8 cellular contexts compared by ENCODE assay signal in genomic region chr15:70854669-70854976, GRCh38. TPM values are rescaled to one million over a fixed set of nuclear protein-coding genes. Genes with fewer than 3 reads are reported as not detected.
A peak's percentile ranks its signal among the peaks of the same experiment; 100 is the strongest.
DNase-seq lines count a peak whose midpoint lies in the region; ATAC-seq and TF ChIP-seq lines count a peak whose summit lies in the region.

No MANE protein-coding gene starts in this region.

- no peak overlapping the region for H3K9ac ChIP-seq in H9 (ENCODE audit: extremely low read depth, insufficient read length, low read length)

- H3K27me3 ChIP-seq in H9 (ENCODE audit: insufficient read depth, low read length) (no peaks in the 10 kb centered on the region), gastroesophageal sphincter (no peaks in the 10 kb centered on the region), psoas muscle (ENCODE audit: insufficient read depth in 3 of 3, low read length in 2 of 3) (peaks cover 0 to 4% (median 0%) of the 10 kb centered on the region in 3 donors)

- H3K9me3 ChIP-seq in H9 (ENCODE audit: control insufficient read depth, low read depth, low read length) (no peaks in the 10 kb centered on the region), gastroesophageal sphincter (no peaks in the 10 kb centered on the region), psoas muscle (no peaks in the 10 kb centered on the region)

- no peak overlapping the region for H2BK120ac ChIP-seq in H9 (ENCODE audit: low read depth, low read length, poor library complexity, severe bottlenecking)

- H2AFZ ChIP-seq in H9 (ENCODE audit: low read length), result no peak overlapping the region

- H3K4ac ChIP-seq in H9 (ENCODE audit: low read depth, low read length), result no peak overlapping the region

- no peaks in the 10 kb centered on the region for H3K4me1 ChIP-seq in H9 (ENCODE audit: insufficient read depth, low read length)
- peaks cover 0 to 72% (median 14%) of the 10 kb centered on the region in 3 donors for H3K4me1 ChIP-seq in gastroesophageal sphincter
- H3K4me1 ChIP-seq in psoas muscle, result no peaks in the 10 kb centered on the region

- H2BK12ac ChIP-seq in H9 (ENCODE audit: insufficient read length, low read depth, low read length), result no peak overlapping the region

- no peak overlapping the region for H2BK20ac ChIP-seq in H9 (ENCODE audit: low read depth, low read length, poor library complexity, severe bottlenecking)

- H3K4me3 ChIP-seq in gastroesophageal sphincter (peak overlapping the region; percentile 76 to 93), psoas muscle (peak overlapping the region; percentile 81), lower leg skin (ENCODE audit: low read depth, poor library complexity, severe bottlenecking) (no peak overlapping the region)

- peaks cover 11 to 14% (median 12%) of the 10 kb centered on the region in 3 experiments for H3K36me3 Mint-ChIP-seq in H9 (ENCODE audit: insufficient read depth in 1 of 3, low read depth in 3 of 3)

- no CpG with 5 or more reads among the region's 4 CpGs for WGBS in H9 (ENCODE audit: extremely low coverage, insufficient read length, low lambda C conversion rate)
- WGBS in gastroesophageal sphincter (ENCODE audit: low coverage in 1 of 2), 2 donors, result 17 to 42% methylated on average over 3 to 4 of the region's 4 CpGs
- WGBS in psoas muscle, 3 donors, result 49 to 57% (median 53%) methylated on average over 4 of the region's 4 CpGs
- 36 to 53% methylated on average over 4 of the region's 4 CpGs for WGBS in lower leg skin, 2 donors

- no peak overlapping the region for H2AK5ac ChIP-seq in H9 (ENCODE audit: insufficient read length, low read length)

- H3K9me3 Mint-ChIP-seq in H9, result peaks cover 0 to 2% of the 10 kb centered on the region in 2 experiments; a peak in 1 of 5 replicates

- no peak overlapping the region for H4K8ac ChIP-seq in H9 (replicated peaks; ENCODE audit: insufficient read length, low read depth, low read length)

- H4K5ac ChIP-seq in H9 (ENCODE audit: insufficient read length, low read depth, low read length), result no peak overlapping the region

- H3K27ac ChIP-seq in H9 (ENCODE audit: insufficient read length, low read depth, low read length) (no peak overlapping the region), VCaP (peak overlapping the region; percentile 74), gastroesophageal sphincter (peak overlapping the region; percentile 45 to 94 (median 89)), psoas muscle (peak overlapping the region; percentile 81)

- no peak overlapping the region for H3K56ac ChIP-seq in H9 (ENCODE audit: insufficient read length, low read depth, low read length)

- TF ChIP-seq POLR2A in gastroesophageal sphincter (IDR thresholded peaks at IDR 0.05) (no peak), lower leg skin (IDR thresholded peaks at IDR 0.05) (no peak)

- no peak for TF ChIP-seq CTCF in H9 (conservative IDR thresholded peaks at IDR 0.05)
- peak; percentile 41 for TF ChIP-seq CTCF in VCaP (conservative IDR thresholded peaks at IDR 0.05)
- TF ChIP-seq CTCF in gastroesophageal sphincter (IDR thresholded peaks at IDR 0.05), result peak in 3 of 4 experiments; percentile 21 to 30 (median 22)
- TF ChIP-seq CTCF in psoas muscle (IDR thresholded peaks at IDR 0.05), result no peak
- TF ChIP-seq CTCF in lower leg skin (IDR thresholded peaks at IDR 0.05), result no peak

- H3T11ph ChIP-seq in H9 (ENCODE audit: low read length), result no peak overlapping the region

- no peak overlapping the region for H2BK15ac ChIP-seq in H9 (ENCODE audit: low read depth, low read length)

- no peaks in the 10 kb centered on the region for H3K79me2 ChIP-seq in H9 (ENCODE audit: insufficient read depth, low read length)

- H3K18ac ChIP-seq in H9 (ENCODE audit: insufficient read length, low read depth, low read length), result no peak overlapping the region

- H3K27me3 Mint-ChIP-seq in H9 (ENCODE audit: low read depth), result peaks cover 30% of the 10 kb centered on the region

- no peak for TF ChIP-seq EP300 in gastroesophageal sphincter (IDR thresholded peaks at IDR 0.05)

- no peak overlapping the region for H3K27ac Mint-ChIP-seq in H9

- H4K20me1 ChIP-seq in H9 (ENCODE audit: control insufficient read depth, insufficient read depth, insufficient read length), result no peaks in the 10 kb centered on the region

- DNase-seq in H9, result no peak
- no peak for DNase-seq in psoas muscle
- DNase-seq in lower leg skin (ENCODE audit: low spot score in 2 of 2), result no peak
- no peak for DNase-seq in GM19238 (ENCODE audit: insufficient read length, low spot score)

- H2BK5ac ChIP-seq in H9 (ENCODE audit: insufficient read length, low read length), result no peak overlapping the region

- intact Hi-C loops in psoas muscle (cut with DNase I), result no loop called here
- intact Hi-C loops in lower leg skin (cut with DNase I; ENCODE audit: low total_unique reads), result loop anchor here (5.0 kb wide), 1 partner anchor 1753 kb away; no protein-coding TSS in a partner anchor

- H3K36me3 ChIP-seq in gastroesophageal sphincter (peaks cover 0 to 18% of the 10 kb centered on the region in 2 donors), psoas muscle (ENCODE audit: insufficient read depth in 1 of 2, low read depth in 1 of 2) (no peaks in the 10 kb centered on the region)

- H3K23me2 ChIP-seq in H9 (ENCODE audit: insufficient read length, low read depth, low read length, poor library complexity, severe bottlenecking), result peaks cover 12% of the 10 kb centered on the region

- H3K4me2 ChIP-seq in H9 (ENCODE audit: insufficient read depth, insufficient read length, low read length), result peak overlapping the region; percentile 44

- H3K4me1 Mint-ChIP-seq in H9, result peaks cover 13 to 16% of the 10 kb centered on the region in 2 experiments

- ATAC-seq in gastroesophageal sphincter (peak; percentile 1), psoas muscle (peak; percentile 10 to 34 (median 18)), HG02885 (IDR thresholded peaks at IDR 0.05; ENCODE audit: poor library complexity, unreplicated experiment) (no peak), GM19328 (IDR thresholded peaks at IDR 0.05; ENCODE audit: unreplicated experiment) (no peak)

- H4K91ac ChIP-seq in H9 (ENCODE audit: insufficient read length, low read depth, low read length), result no peak overlapping the region

- H3K14ac ChIP-seq in H9 (ENCODE audit: insufficient read depth, low read length), result no peak overlapping the region

- peak overlapping the region; percentile 79 to 96 for H3K4me3 Mint-ChIP-seq in H9

- H3K79me1 ChIP-seq in H9 (ENCODE audit: insufficient read depth, low read depth, low read length, poor library complexity, severe bottlenecking), result no peaks in the 10 kb centered on the region

- no peak overlapping the region for H3K23ac ChIP-seq in H9 (ENCODE audit: insufficient read length, low read depth, low read length)

RNA-seq across cellular contexts. Expression of gene LARP6, which starts 0.7 kb away (rescaled TPM):
- total RNA-seq in H9 (2021), result 15.1 and 18.9 TPM in 2 replicates
- 10 to 100 TPM; 43.7 to 48.2 (median 45.5) TPM for total RNA-seq in gastroesophageal sphincter
- 10 to 100 TPM in 2 of 4 donors, 1 to 10 TPM in 2; 6.4 to 18.9 (median 9.5) TPM for total RNA-seq in psoas muscle
- 1 to 10 TPM; 2.9 to 5.2 (median 4.3) TPM for polyA plus RNA-seq in psoas muscle
- 10 to 100 TPM in 2 of 4 donors, 1 to 10 TPM in 2; 4.9 to 22.3 (median 14.5) TPM for total RNA-seq in lower leg skin

RNA-seq across cellular contexts. Expression of gene THAP10, which starts 37.6 kb away (rescaled TPM):
- total RNA-seq in H9 (2021), result 2.5 and 3.7 TPM in 2 replicates
- 1 to 10 TPM; 1.5 to 4.6 (median 2.7) TPM for total RNA-seq in gastroesophageal sphincter
- total RNA-seq in psoas muscle, result 1 to 10 TPM in 3 of 4 donors, under 1 TPM in 1; 0.76 to 1.7 (median 1.3) TPM
- polyA plus RNA-seq in psoas muscle, result 1 to 10 TPM in 2 of 3 donors, under 1 TPM in 1; 0.48 to 2.4 (median 1.2) TPM
- total RNA-seq in lower leg skin, result 1 to 10 TPM; 2.0 to 4.5 (median 2.9) TPM

RNA-seq across cellular contexts. Expression of gene LRRC49, which starts 38.0 kb away (rescaled TPM):
- total RNA-seq in H9 (2021), result 8.3 and 9.3 TPM in 2 replicates
- total RNA-seq in gastroesophageal sphincter, result 10 to 100 TPM in 2 of 4 donors, 1 to 10 TPM in 2; 5.8 to 14.5 (median 9.2) TPM
- total RNA-seq in psoas muscle, result 1 to 10 TPM; 1.1 to 4.4 (median 2.0) TPM
- polyA plus RNA-seq in psoas muscle, result 1 to 10 TPM in 2 of 3 donors, under 1 TPM in 1; 0.44 to 2.6 (median 1.1) TPM
- total RNA-seq in lower leg skin, result 1 to 10 TPM; 1.9 to 6.1 (median 5.3) TPM

Comparison
In these comparisons a context has a peak if more than half of its experiments do, and no peak if none do; other contexts are left out.
1. CTCF ChIP-seq: peak in VCaP (single experiment) and gastroesophageal sphincter (3 of 4); none in H9 (single experiment), psoas muscle (single experiment) and lower leg skin (0 of 3).
2. ATAC-seq: peak in gastroesophageal sphincter (single experiment) and psoas muscle (4 of 4); none in HG02885 (single experiment) and GM19328 (single experiment).